10 cellular contexts compared by ENCODE assay signal in the genomic region with DNA sequence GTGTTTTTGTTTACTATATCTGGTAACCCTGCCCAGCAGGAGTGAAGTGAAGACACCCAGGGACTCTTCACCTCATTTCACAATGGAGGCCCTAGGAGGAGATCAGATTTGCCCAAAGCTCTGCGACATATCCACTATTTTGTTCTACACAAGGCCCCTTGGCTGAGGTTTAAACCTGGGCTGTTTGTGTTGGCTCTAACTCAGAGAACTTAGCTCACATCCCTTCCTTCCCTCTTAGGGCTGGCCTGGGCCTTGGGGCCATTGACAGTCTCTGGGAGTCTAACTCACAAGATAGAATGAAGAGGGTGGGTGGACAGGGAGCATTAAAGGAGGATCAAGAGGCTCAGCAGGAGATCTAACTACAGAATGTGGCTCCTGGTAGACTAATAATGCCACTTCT. TPM values are rescaled to one million over a fixed set of nuclear protein-coding genes. Genes with fewer than 3 reads are reported as not detected.
DNase-seq lines count a peak whose midpoint lies in the region; ATAC-seq and TF ChIP-seq lines count a peak whose summit lies in the region.
"Had no signal": no experiment of that assay in that cellular context is flagged by ENCODE, and none has a peak within 500 bp of the region (broad histone marks: within the 10 kb centered on the region; RNA-seq: fewer than 3 reads in every experiment).

No MANE protein-coding gene starts in this region.

- H3K27ac ChIP-seq in ACC112 (ENCODE audit: low read depth, low read length) = peak overlapping the region; percentile 58; the same call in 1 of the 2 replicates
- peak overlapping the region; percentile 71 to 81 for H3K27ac ChIP-seq in ascending aorta
- H3K27ac ChIP-seq in gastroesophageal sphincter = peak overlapping the region; percentile 25 to 78 (median 76)

- DNase-seq in ascending aorta (ENCODE audit: low spot score in 2 of 2) (no peak), pons (ENCODE audit: low spot score) (peak; percentile 11), RKO (ENCODE audit: low spot score) (no peak)
- DNase-seq: NCI-H1417 treated with DMSO at 0.1 percent for 48 hours had no signal

- 42% methylated on average over 1 of the region's 1 CpG; no CpG with 5 or more reads in 1 of the 2 donors for WGBS in gastroesophageal sphincter (ENCODE audit: low coverage in 1 of 2), 2 donors

- no peaks in the 10 kb centered on the region for H3K9me3 ChIP-seq in ascending aorta
- H3K9me3 ChIP-seq in gastroesophageal sphincter = no peaks in the 10 kb centered on the region

- H3K36me3 ChIP-seq in ACC112 (ENCODE audit: insufficient read depth, low read length) (no peaks in the 10 kb centered on the region), ascending aorta (no peaks in the 10 kb centered on the region), gastroesophageal sphincter (no peaks in the 10 kb centered on the region)

- H3K4me1 ChIP-seq in ACC112 (ENCODE audit: control insufficient read depth, insufficient read depth, low read length, unreplicated experiment) (peaks cover 5% of the 10 kb centered on the region), ascending aorta (peaks cover 5 to 10% of the 10 kb centered on the region in 2 donors), gastroesophageal sphincter (peaks cover 0 to 34% (median 6%) of the 10 kb centered on the region in 3 donors)

- ATAC-seq in gastroesophageal sphincter (peak; percentile 64), HG02973 (IDR thresholded peaks at IDR 0.05; ENCODE audit: unreplicated experiment) (no peak), GM18858 (IDR thresholded peaks at IDR 0.05; ENCODE audit: unreplicated experiment) (no peak), HG03342 (IDR thresholded peaks at IDR 0.05; ENCODE audit: unreplicated experiment) (no peak)

- no peaks in the 10 kb centered on the region for H3K79me2 ChIP-seq in ACC112 (ENCODE audit: control insufficient read depth, insufficient read depth, low read length, unreplicated experiment)

- H3K4me3 ChIP-seq in ACC112 (ENCODE audit: low read depth, low read length) = no peak overlapping the region
- no peak overlapping the region for H3K4me3 ChIP-seq in ascending aorta
- H3K4me3 ChIP-seq in gastroesophageal sphincter = no peak overlapping the region

- H3K27me3 ChIP-seq in ACC112 (ENCODE audit: insufficient read depth, low read length) (no peaks in the 10 kb centered on the region), ascending aorta (no peaks in the 10 kb centered on the region), gastroesophageal sphincter (no peaks in the 10 kb centered on the region)

- TF ChIP-seq CTCF in ascending aorta (IDR thresholded peaks at IDR 0.05) (no peak), gastroesophageal sphincter (IDR thresholded peaks at IDR 0.05) (no peak)

- intact Hi-C loops in ascending aorta (cut with DNase I) = loop anchor here (2.0 to 5.0 kb wide), 4 partner anchors 68 to 514 kb away; a partner anchor contains a TSS

- no peak for TF ChIP-seq EP300 in gastroesophageal sphincter (IDR thresholded peaks at IDR 0.05)

- H2AFZ ChIP-seq in ACC112 (ENCODE audit: low read length, unreplicated experiment) = peak overlapping the region; percentile 87

- TF ChIP-seq POLR2A in gastroesophageal sphincter (IDR thresholded peaks at IDR 0.05) = no peak

RNA-seq across cellular contexts. Expression of a gene that starts 8.2 kb away (rescaled TPM):
- not detected for total RNA-seq in ascending aorta
- total RNA-seq in gastroesophageal sphincter = under 1 TPM in 3 of 4 donors, not detected in 1; 0.12 to 0.47 (median 0.22) TPM
- total RNA-seq: activated CD8-positive, alpha-beta T cell treated with anti-CD3 and anti-CD28 coated beads for 36 hours had no signal

RNA-seq across cellular contexts. Expression of a gene that starts 11.5 kb away (rescaled TPM):
- total RNA-seq in ascending aorta = 29.8 TPM
- 10 to 100 TPM; 47.9 to 66.9 (median 62.5) TPM for total RNA-seq in gastroesophageal sphincter

RNA-seq across cellular contexts. Expression of a gene that starts 25.8 kb away (rescaled TPM):
- total RNA-seq in ascending aorta = 1.3 TPM
- total RNA-seq in gastroesophageal sphincter = 1 to 10 TPM in 3 of 4 donors, under 1 TPM in 1; 0.54 to 5.3 (median 2.1) TPM

RNA-seq across cellular contexts. Expression of a gene that starts 41.1 kb away (rescaled TPM):
- total RNA-seq in ascending aorta (1,262 TPM), gastroesophageal sphincter (1,000 to 10,000 TPM in 3 of 4 donors, 100 to 1,000 TPM in 1; 941 to 2,300 (median 1,432) TPM)
